ENCODE assay signal across 19 cellular contexts in the genomic region with DNA sequence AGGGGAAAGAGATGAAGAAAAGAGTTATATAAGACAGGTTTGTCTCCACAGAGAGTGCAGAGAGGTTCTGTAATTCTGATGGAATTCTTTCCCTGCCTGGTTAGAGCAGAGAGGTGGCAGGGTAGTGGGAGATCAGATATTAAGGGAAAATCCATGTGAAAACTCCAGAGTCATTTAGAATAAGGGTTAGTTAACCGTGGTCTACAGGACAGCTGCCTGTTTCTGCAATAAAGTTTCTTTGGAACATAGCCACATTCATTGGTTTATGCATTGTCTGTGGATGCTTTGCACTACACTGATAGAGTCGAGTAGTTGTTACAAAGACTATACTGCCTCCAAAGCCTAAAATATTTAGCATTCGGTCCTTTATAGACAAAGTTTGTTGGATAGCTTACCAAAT.
"Had no signal": no experiment of that assay in that cellular context is flagged by ENCODE, and none has a peak within 500 bp of the region (broad histone marks: within the 10 kb centered on the region; RNA-seq: fewer than 3 reads in every experiment).

No MANE protein-coding gene starts in this region.

- H3K36me3 Mint-ChIP-seq: stimulated activated effector memory CD8-positive, alpha-beta T cell treated with anti-CD3 and anti-CD28 coated beads, Interleukin-12 subunit alpha, Interleukin-12 subunit beta, amount 100 ng/mL, for 72 hours had no signal

- H3K4me3 Mint-ChIP-seq: natural killer cell treated with Interleukin-12 subunit alpha and Interleukin-12 subunit beta and Interleukin-15 and Interleukin-18, amount 100 ng/mL, for 72 hours; stimulated activated effector memory CD8-positive, alpha-beta T cell treated with anti-CD3 and anti-CD28 coated beads, Interleukin-12 subunit alpha, Interleukin-12 subunit beta, amount 100 ng/mL, for 72 hours; stimulated activated naive CD8-positive, alpha-beta T cell treated with anti-CD3 and anti-CD28 coated beads, Interleukin-15, Interleukin-2, amounts not matched to agents 100 ng/mL and 50 ng/mL, for 24 hours had no signal

- H3K27me3 Mint-ChIP-seq: natural killer cell treated with Interleukin-12 subunit alpha and Interleukin-12 subunit beta and Interleukin-15 and Interleukin-18, amount 100 ng/mL, for 72 hours; progenitor cell of endocrine pancreas; stimulated activated naive CD8-positive, alpha-beta T cell treated with anti-CD3 and anti-CD28 coated beads, Interleukin-15, Interleukin-2, amounts not matched to agents 100 ng/mL and 50 ng/mL, for 24 hours had no signal

- ATAC-seq: esophagus mucosa; heart right ventricle; mucosa of descending colon; natural killer cell treated with Interleukin-12 subunit alpha and Interleukin-12 subunit beta and Interleukin-15 and Interleukin-18, amount 100 ng/mL, for 72 hours; pancreas; right cardiac atrium; stimulated activated effector memory CD8-positive, alpha-beta T cell treated with anti-CD3 and anti-CD28 coated beads, Interleukin-12 subunit alpha, Interleukin-12 subunit beta, amount 100 ng/mL, for 72 hours had no signal

- H3K4me2 ChIP-seq: smooth muscle cell had no signal

- H3K4me3 ChIP-seq: heart right ventricle, mucosa of descending colon, pancreas, smooth muscle cell, thoracic aorta, transverse colon had no signal

- H3K36me3 ChIP-seq: heart right ventricle, pancreas, thoracic aorta, transverse colon had no signal

- H3K9me3 ChIP-seq: mucosa of descending colon, pancreas, thoracic aorta, transverse colon had no signal

- DNase-seq: effector memory CD4-positive, alpha-beta T cell; heart right ventricle; hypothalamus; kidney glomerular epithelial cell; mammary epithelial cell; mucosa of descending colon; occipital lobe; pancreas; right cardiac atrium; stimulated activated CD4-positive, alpha-beta T cell treated with anti-CD3 and anti-CD28 coated beads, Interleukin-2, amount 100 ng/mL, for 48 hours; stimulated activated CD8-positive, alpha-beta memory T cell treated with anti-CD3 and anti-CD28 coated beads, Interleukin-4, amount 100 ng/mL, for 48 hours; transverse colon had no signal

- H3K27ac Mint-ChIP-seq: progenitor cell of endocrine pancreas; stimulated activated effector memory CD8-positive, alpha-beta T cell treated with anti-CD3 and anti-CD28 coated beads, Interleukin-12 subunit alpha, Interleukin-12 subunit beta, amount 100 ng/mL, for 72 hours; stimulated activated naive CD8-positive, alpha-beta T cell treated with anti-CD3 and anti-CD28 coated beads, Interleukin-15, Interleukin-2, amounts not matched to agents 100 ng/mL and 50 ng/mL, for 24 hours had no signal

- H3K27me3 ChIP-seq: heart right ventricle, pancreas, transverse colon had no signal

- H3K27ac ChIP-seq: pancreas, thoracic aorta, transverse colon had no signal
